In the genomic region with DNA sequence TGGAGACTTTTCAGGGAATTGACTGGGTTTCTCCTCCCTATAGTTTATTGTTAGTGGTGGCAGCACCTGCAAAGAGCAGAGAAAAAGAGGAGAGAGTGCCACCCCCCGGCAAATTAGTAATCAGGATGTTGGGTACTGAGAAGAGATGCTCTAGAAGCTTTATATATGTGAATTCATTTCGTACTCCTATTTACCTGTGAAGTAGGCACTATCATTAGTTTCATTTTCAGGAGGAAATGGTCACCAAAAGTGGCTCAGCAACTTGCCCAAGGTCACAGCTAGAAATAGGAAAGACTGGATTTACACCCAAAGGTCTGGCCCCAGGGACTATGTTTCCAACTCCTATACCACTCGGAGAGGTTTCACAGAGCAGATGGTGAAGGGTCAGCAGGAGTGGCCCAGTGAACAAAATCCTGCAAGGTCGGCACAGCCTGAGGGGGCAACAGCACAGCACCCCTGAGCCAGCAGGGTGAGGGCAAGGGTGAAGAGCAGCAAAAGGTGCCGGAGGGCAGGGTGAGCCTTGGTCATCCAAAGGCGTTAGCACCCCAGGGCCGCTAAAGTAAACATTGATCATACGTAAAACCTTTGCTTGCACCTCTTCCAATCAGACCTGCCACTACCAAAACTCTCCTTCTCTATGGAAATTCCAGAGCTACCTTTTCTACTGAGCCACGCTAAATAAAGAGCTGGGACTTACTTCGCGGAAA, we compare ENCODE assay signal across 1 cellular context.
A peak's percentile ranks its signal among the peaks of the same experiment; 100 is the strongest.
TF ChIP-seq lines count a peak whose summit lies in the region.

No MANE protein-coding gene starts in this region.

TF ChIP-seq in HepG2, 621 proteins besides CTCF, POLR2A, EP300 and RAD21:
- TF ChIP-seq, protein P1, sequence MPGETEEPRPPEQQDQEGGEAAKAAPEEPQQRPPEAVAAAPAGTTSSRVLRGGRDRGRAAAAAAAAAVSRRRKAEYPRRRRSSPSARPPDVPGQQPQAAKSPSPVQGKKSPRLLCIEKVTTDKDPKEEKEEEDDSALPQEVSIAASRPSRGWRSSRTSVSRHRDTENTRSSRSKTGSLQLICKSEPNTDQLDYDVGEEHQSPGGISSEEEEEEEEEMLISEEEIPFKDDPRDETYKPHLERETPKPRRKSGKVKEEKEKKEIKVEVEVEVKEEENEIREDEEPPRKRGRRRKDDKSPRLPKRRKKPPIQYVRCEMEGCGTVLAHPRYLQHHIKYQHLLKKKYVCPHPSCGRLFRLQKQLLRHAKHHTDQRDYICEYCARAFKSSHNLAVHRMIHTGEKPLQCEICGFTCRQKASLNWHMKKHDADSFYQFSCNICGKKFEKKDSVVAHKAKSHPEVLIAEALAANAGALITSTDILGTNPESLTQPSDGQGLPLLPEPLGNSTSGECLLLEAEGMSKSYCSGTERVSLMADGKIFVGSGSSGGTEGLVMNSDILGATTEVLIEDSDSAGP (CRISPR knock-in tag; IDR thresholded peaks at IDR 0.05; ENCODE audit: borderline replicate concordance) = peak; percentile 19; the same call in 1 of the 2 replicates
- TF ChIP-seq, protein P2, sequence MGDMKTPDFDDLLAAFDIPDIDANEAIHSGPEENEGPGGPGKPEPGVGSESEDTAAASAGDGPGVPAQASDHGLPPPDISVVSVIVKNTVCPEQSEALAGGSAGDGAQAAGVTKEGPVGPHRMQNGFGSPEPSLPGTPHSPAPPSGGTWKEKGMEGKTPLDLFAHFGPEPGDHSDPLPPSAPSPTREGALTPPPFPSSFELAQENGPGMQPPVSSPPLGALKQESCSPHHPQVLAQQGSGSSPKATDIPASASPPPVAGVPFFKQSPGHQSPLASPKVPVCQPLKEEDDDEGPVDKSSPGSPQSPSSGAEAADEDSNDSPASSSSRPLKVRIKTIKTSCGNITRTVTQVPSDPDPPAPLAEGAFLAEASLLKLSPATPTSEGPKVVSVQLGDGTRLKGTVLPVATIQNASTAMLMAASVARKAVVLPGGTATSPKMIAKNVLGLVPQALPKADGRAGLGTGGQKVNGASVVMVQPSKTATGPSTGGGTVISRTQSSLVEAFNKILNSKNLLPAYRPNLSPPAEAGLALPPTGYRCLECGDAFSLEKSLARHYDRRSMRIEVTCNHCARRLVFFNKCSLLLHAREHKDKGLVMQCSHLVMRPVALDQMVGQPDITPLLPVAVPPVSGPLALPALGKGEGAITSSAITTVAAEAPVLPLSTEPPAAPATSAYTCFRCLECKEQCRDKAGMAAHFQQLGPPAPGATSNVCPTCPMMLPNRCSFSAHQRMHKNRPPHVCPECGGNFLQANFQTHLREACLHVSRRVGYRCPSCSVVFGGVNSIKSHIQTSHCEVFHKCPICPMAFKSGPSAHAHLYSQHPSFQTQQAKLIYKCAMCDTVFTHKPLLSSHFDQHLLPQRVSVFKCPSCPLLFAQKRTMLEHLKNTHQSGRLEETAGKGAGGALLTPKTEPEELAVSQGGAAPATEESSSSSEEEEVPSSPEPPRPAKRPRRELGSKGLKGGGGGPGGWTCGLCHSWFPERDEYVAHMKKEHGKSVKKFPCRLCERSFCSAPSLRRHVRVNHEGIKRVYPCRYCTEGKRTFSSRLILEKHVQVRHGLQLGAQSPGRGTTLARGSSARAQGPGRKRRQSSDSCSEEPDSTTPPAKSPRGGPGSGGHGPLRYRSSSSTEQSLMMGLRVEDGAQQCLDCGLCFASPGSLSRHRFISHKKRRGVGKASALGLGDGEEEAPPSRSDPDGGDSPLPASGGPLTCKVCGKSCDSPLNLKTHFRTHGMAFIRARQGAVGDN (CRISPR knock-in tag; IDR thresholded peaks at IDR 0.05) = peak; percentile 69
- TF ChIP-seq FOXA3 (CRISPR knock-in tag; IDR thresholded peaks at IDR 0.05) = peak; percentile 39
- TF ChIP-seq ZNF724P (CRISPR knock-in tag; IDR thresholded peaks at IDR 0.05; ENCODE audit: borderline replicate concordance) = no peak
- TF ChIP-seq TBX2 (CRISPR knock-in tag; IDR thresholded peaks at IDR 0.05; ENCODE audit: borderline replicate concordance) = peak; percentile 37; the same call in 1 of the 2 replicates
- TF ChIP-seq TCF7 (IDR thresholded peaks at IDR 0.05; ENCODE audit: low read depth) = 0 out of 2 replicates have a peak, but pooled peaks have one; percentile 12
- TF ChIP-seq RARA (CRISPR knock-in tag; IDR thresholded peaks at IDR 0.05) = peak; percentile 46; the same call in 1 of the 2 replicates
- TF ChIP-seq RBFOX2 (IDR thresholded peaks at IDR 0.05; ENCODE audit: low read depth, low read length) = no peak
- no peak for TF ChIP-seq LCORL (IDR thresholded peaks at IDR 0.05)
- TF ChIP-seq LCORL (CRISPR knock-in tag; IDR thresholded peaks at IDR 0.05) = no peak
- TF ChIP-seq, protein P3, sequence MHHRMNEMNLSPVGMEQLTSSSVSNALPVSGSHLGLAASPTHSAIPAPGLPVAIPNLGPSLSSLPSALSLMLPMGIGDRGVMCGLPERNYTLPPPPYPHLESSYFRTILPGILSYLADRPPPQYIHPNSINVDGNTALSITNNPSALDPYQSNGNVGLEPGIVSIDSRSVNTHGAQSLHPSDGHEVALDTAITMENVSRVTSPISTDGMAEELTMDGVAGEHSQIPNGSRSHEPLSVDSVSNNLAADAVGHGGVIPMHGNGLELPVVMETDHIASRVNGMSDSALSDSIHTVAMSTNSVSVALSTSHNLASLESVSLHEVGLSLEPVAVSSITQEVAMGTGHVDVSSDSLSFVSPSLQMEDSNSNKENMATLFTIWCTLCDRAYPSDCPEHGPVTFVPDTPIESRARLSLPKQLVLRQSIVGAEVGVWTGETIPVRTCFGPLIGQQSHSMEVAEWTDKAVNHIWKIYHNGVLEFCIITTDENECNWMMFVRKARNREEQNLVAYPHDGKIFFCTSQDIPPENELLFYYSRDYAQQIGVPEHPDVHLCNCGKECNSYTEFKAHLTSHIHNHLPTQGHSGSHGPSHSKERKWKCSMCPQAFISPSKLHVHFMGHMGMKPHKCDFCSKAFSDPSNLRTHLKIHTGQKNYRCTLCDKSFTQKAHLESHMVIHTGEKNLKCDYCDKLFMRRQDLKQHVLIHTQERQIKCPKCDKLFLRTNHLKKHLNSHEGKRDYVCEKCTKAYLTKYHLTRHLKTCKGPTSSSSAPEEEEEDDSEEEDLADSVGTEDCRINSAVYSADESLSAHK (CRISPR knock-in tag; IDR thresholded peaks at IDR 0.05; ENCODE audit: borderline replicate concordance) = no peak
- TF ChIP-seq DNMT3B (CRISPR knock-in tag; conservative IDR thresholded peaks at IDR 0.05) = no peak
- no peak for TF ChIP-seq NKX3-1 (CRISPR knock-in tag; IDR thresholded peaks at IDR 0.05)
- no peak for TF ChIP-seq FOXA1 (IDR thresholded peaks at IDR 0.05)
- TF ChIP-seq FOXA1 (CRISPR knock-in tag; IDR thresholded peaks at IDR 0.05) = peak; percentile 66
- TF ChIP-seq SMAD1 (CRISPR knock-in tag; IDR thresholded peaks at IDR 0.05; ENCODE audit: borderline replicate concordance, low read depth) = no peak
- no peak for TF ChIP-seq ZNF792 (CRISPR knock-in tag; IDR thresholded peaks at IDR 0.05)
- TF ChIP-seq, protein P4, sequence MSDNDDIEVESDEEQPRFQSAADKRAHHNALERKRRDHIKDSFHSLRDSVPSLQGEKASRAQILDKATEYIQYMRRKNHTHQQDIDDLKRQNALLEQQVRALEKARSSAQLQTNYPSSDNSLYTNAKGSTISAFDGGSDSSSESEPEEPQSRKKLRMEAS (IDR thresholded peaks at IDR 0.05) = no peak
- TF ChIP-seq HNRNPL (IDR thresholded peaks at IDR 0.05; ENCODE audit: low read depth, low read length) = 0 out of 2 replicates have a peak, but pooled peaks have one; percentile 26
- no peak for TF ChIP-seq RCOR2 (CRISPR knock-in tag; IDR thresholded peaks at IDR 0.05)
- no peak for TF ChIP-seq NPAS2 (CRISPR knock-in tag; IDR thresholded peaks at IDR 0.05; ENCODE audit: borderline replicate concordance)
- TF ChIP-seq MED13 (CRISPR knock-in tag; IDR thresholded peaks at IDR 0.05) = no peak
- peak; percentile 25; the same call in 1 of the 2 replicates for TF ChIP-seq ZBTB7B (CRISPR knock-in tag; IDR thresholded peaks at IDR 0.05)
- peak; percentile 53 for TF ChIP-seq SALL1 (CRISPR knock-in tag; IDR thresholded peaks at IDR 0.05)
- no peak for TF ChIP-seq GTF3A (CRISPR knock-in tag; conservative IDR thresholded peaks at IDR 0.05)
- 0 out of 2 replicates have a peak, but pooled peaks have one; percentile 45 for TF ChIP-seq RXRA (CRISPR knock-in tag; IDR thresholded peaks at IDR 0.05)
- peak; percentile 49; the same call in 1 of the 2 replicates for TF ChIP-seq ZNF768 (CRISPR knock-in tag; IDR thresholded peaks at IDR 0.05)
- 0 out of 2 replicates have a peak, but pooled peaks have one; percentile 19 for TF ChIP-seq SAP130 (CRISPR knock-in tag; IDR thresholded peaks at IDR 0.05; ENCODE audit: low read depth)
- TF ChIP-seq RAD51 (IDR thresholded peaks at IDR 0.05; ENCODE audit: borderline replicate concordance) = no peak
- no peak for TF ChIP-seq FOXC1 (CRISPR knock-in tag; IDR thresholded peaks at IDR 0.05; ENCODE audit: borderline replicate concordance)
- 0 out of 2 replicates have a peak, but pooled peaks have one; percentile 34 for TF ChIP-seq HDAC2 (CRISPR knock-in tag; IDR thresholded peaks at IDR 0.05)
- TF ChIP-seq ZNF292 (CRISPR knock-in tag; IDR thresholded peaks at IDR 0.05; ENCODE audit: borderline replicate concordance, low read depth) = 0 out of 2 replicates have a peak, but pooled peaks have one; percentile 28
- TF ChIP-seq ZNF781 (CRISPR knock-in tag; IDR thresholded peaks at IDR 0.05; ENCODE audit: borderline replicate concordance, not compliant biosample characterization) = no peak
- TF ChIP-seq HNF4A (CRISPR knock-in tag; IDR thresholded peaks at IDR 0.05) = 0 out of 2 replicates have a peak, but pooled peaks have one; percentile 4
- no peak for TF ChIP-seq ZBTB7A (CRISPR knock-in tag; IDR thresholded peaks at IDR 0.05)
- TF ChIP-seq, protein P5, sequence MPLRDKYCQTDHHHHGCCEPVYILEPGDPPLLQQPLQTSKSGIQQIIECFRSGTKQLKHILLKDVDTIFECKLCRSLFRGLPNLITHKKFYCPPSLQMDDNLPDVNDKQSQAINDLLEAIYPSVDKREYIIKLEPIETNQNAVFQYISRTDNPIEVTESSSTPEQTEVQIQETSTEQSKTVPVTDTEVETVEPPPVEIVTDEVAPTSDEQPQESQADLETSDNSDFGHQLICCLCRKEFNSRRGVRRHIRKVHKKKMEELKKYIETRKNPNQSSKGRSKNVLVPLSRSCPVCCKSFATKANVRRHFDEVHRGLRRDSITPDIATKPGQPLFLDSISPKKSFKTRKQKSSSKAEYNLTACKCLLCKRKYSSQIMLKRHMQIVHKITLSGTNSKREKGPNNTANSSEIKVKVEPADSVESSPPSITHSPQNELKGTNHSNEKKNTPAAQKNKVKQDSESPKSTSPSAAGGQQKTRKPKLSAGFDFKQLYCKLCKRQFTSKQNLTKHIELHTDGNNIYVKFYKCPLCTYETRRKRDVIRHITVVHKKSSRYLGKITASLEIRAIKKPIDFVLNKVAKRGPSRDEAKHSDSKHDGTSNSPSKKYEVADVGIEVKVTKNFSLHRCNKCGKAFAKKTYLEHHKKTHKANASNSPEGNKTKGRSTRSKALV (CRISPR knock-in tag; IDR thresholded peaks at IDR 0.05) = no peak
- no peak for TF ChIP-seq NFIC (IDR thresholded peaks at IDR 0.05; ENCODE audit: low read length)
- TF ChIP-seq ZNF496 (CRISPR knock-in tag; IDR thresholded peaks at IDR 0.05; ENCODE audit: insufficient replicate concordance) = no peak
- TF ChIP-seq KMT2A (CRISPR knock-in tag; IDR thresholded peaks at IDR 0.05) = peak; percentile 36; the same call in 1 of the 2 replicates
- no peak for TF ChIP-seq ZNF839 (CRISPR knock-in tag; IDR thresholded peaks at IDR 0.05; ENCODE audit: borderline replicate concordance)
- TF ChIP-seq, protein P6, sequence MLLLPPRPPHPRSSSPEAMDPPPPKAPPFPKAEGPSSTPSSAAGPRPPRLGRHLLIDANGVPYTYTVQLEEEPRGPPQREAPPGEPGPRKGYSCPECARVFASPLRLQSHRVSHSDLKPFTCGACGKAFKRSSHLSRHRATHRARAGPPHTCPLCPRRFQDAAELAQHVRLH (CRISPR knock-in tag; IDR thresholded peaks at IDR 0.05; ENCODE audit: borderline replicate concordance, low read depth) = 0 out of 2 replicates have a peak, but pooled peaks have one; percentile 2
- TF ChIP-seq ZNF891 (CRISPR knock-in tag; IDR thresholded peaks at IDR 0.05) = no peak
- peak; percentile 36 for TF ChIP-seq TEAD3 (CRISPR knock-in tag; optimal IDR thresholded peaks at IDR 0.05; ENCODE audit: borderline replicate concordance)
